9 cellular contexts compared by ENCODE assay signal in genomic region chr7:80942261-80943041, GRCh38. TPM values are rescaled to one million over a fixed set of nuclear protein-coding genes. Genes with fewer than 3 reads are reported as not detected.
A peak's percentile ranks its signal among the peaks of the same experiment; 100 is the strongest.
DNase-seq lines count a peak whose midpoint lies in the region; ATAC-seq and TF ChIP-seq lines count a peak whose summit lies in the region.
"Had no signal": no experiment of that assay in that cellular context is flagged by ENCODE, and none has a peak within 500 bp of the region (broad histone marks: within the 10 kb centered on the region; RNA-seq: fewer than 3 reads in every experiment).

No MANE protein-coding gene starts in this region.

- H3K27ac ChIP-seq in SJCRH30 (peak overlapping the region; percentile 96), tibial nerve (peak overlapping the region in 1 of 4 donors; percentile 51)
- H3K27ac ChIP-seq: parathyroid adenoma had no signal

- H3K36me3 Mint-ChIP-seq in progenitor cell of endocrine pancreas (ENCODE audit: insufficient read depth), result no peaks in the 10 kb centered on the region
- H3K36me3 Mint-ChIP-seq in activated CD8-positive, alpha-beta T cell treated with anti-CD3 and anti-CD28 coated beads, Interleukin-2, amount 10 ng/mL, durations not matched to agents 7 days and 5 days (ENCODE audit: low read depth), result no peaks in the 10 kb centered on the region

- H3K4me1 ChIP-seq in SJCRH30, result peaks cover 32% of the 10 kb centered on the region
- peaks cover 0 to 14% (median 3%) of the 10 kb centered on the region in 4 donors for H3K4me1 ChIP-seq in tibial nerve
- H3K4me1 ChIP-seq: parathyroid adenoma had no signal

- CTCF ChIA-PET in activated CD8-positive, alpha-beta T cell treated with anti-CD3 and anti-CD28 coated beads, Interleukin-2, amount 10 ng/mL, durations not matched to agents 7 days and 5 days (lab: Charles Lee), result no interaction called here

- no peak for TF ChIP-seq CTCF in progenitor cell of endocrine pancreas (IDR thresholded peaks at IDR 0.05; ENCODE audit: unreplicated experiment)
- TF ChIP-seq CTCF in tibial nerve (IDR thresholded peaks at IDR 0.05), result no peak

- peaks cover 12% of the 10 kb centered on the region for H3K4me1 Mint-ChIP-seq in progenitor cell of endocrine pancreas (ENCODE audit: low read depth)
- no peaks in the 10 kb centered on the region for H3K4me1 Mint-ChIP-seq in activated CD8-positive, alpha-beta T cell treated with anti-CD3 and anti-CD28 coated beads, Interleukin-2, amount 10 ng/mL, durations not matched to agents 7 days and 5 days (ENCODE audit: low read depth)

- POLR2A ChIA-PET in activated CD8-positive, alpha-beta T cell treated with anti-CD3 and anti-CD28 coated beads, Interleukin-2, amount 10 ng/mL, durations not matched to agents 7 days and 5 days (lab: Charles Lee), result no interaction called here

- no peak for ATAC-seq in activated CD8-positive, alpha-beta T cell treated with anti-CD3 and anti-CD28 coated beads, Interleukin-2, amount 10 ng/mL, durations not matched to agents 7 days and 5 days
- ATAC-seq in GM21515 (IDR thresholded peaks at IDR 0.05; ENCODE audit: unreplicated experiment), result no peak

- H3K27me3 Mint-ChIP-seq in progenitor cell of endocrine pancreas, result no peaks in the 10 kb centered on the region
- no peaks in the 10 kb centered on the region for H3K27me3 Mint-ChIP-seq in activated CD8-positive, alpha-beta T cell treated with anti-CD3 and anti-CD28 coated beads, Interleukin-2, amount 10 ng/mL, durations not matched to agents 7 days and 5 days (ENCODE audit: low read depth)

- 35 to 41% methylated on average over 2 of the region's 2 CpGs for WGBS in tibial nerve, 2 donors

- peak in 1 of 2 donors; percentile 50 for TF ChIP-seq EP300 in tibial nerve (IDR thresholded peaks at IDR 0.05)

- H3K9me3 Mint-ChIP-seq in progenitor cell of endocrine pancreas (ENCODE audit: low read depth), result peaks cover 6% of the 10 kb centered on the region
- H3K9me3 Mint-ChIP-seq in activated CD8-positive, alpha-beta T cell treated with anti-CD3 and anti-CD28 coated beads, Interleukin-2, amount 10 ng/mL, durations not matched to agents 7 days and 5 days (ENCODE audit: insufficient read depth), result no peaks in the 10 kb centered on the region

- DNase-seq in DMS 273 treated with DMSO at 0.1 percent for 48 hours (lab: John Stamatoyannopoulos, UW) (peak; percentile 60), SJCRH30 (peak; percentile 79 to 82), foreskin melanocyte (peak; percentile 90), progenitor cell of endocrine pancreas (ENCODE audit: low spot score, unreplicated experiment) (no peak), tibial nerve (ENCODE audit: low spot score in 2 of 2) (no peak), NCI-H2227 treated with DMSO at 0.1 percent for 48 hours (lab: John Stamatoyannopoulos, UW) (no peak)
- no peak for DNase-seq in activated CD8-positive, alpha-beta T cell treated with anti-CD3 and anti-CD28 coated beads, Interleukin-2, amount 10 ng/mL, durations not matched to agents 7 days and 5 days

- H3K9me3 ChIP-seq in SJCRH30 (replicated peaks) (peaks cover 6% of the 10 kb centered on the region; the same call in 1 of the 2 replicates), tibial nerve (no peaks in the 10 kb centered on the region)

- peak overlapping the region; percentile 63 for H3K27ac Mint-ChIP-seq in progenitor cell of endocrine pancreas
- H3K27ac Mint-ChIP-seq in activated CD8-positive, alpha-beta T cell treated with anti-CD3 and anti-CD28 coated beads, Interleukin-2, amount 10 ng/mL, durations not matched to agents 7 days and 5 days, result no peak overlapping the region

- H3K4me3 Mint-ChIP-seq in progenitor cell of endocrine pancreas (ENCODE audit: low read depth), result no peak overlapping the region
- H3K4me3 Mint-ChIP-seq in activated CD8-positive, alpha-beta T cell treated with anti-CD3 and anti-CD28 coated beads, Interleukin-2, amount 10 ng/mL, durations not matched to agents 7 days and 5 days, result no peak overlapping the region

- H3K4me3 ChIP-seq in SJCRH30 (no peak overlapping the region), tibial nerve (no peak overlapping the region)

- no peaks in the 10 kb centered on the region for H3K36me3 ChIP-seq in SJCRH30
- no peaks in the 10 kb centered on the region for H3K36me3 ChIP-seq in tibial nerve

- no peak for TF ChIP-seq POLR2A in tibial nerve (IDR thresholded peaks at IDR 0.05)

- H3K27me3 ChIP-seq in SJCRH30, result no peaks in the 10 kb centered on the region
- H3K27me3 ChIP-seq in tibial nerve, result no peaks in the 10 kb centered on the region

RNA-seq across cellular contexts. Expression of gene SEMA3C, which starts 23.6 kb away (rescaled TPM):
- 37.0 and 39.3 TPM in 2 replicates for total RNA-seq in SJCRH30 (2014; rRNA removed; shearing (Covaris generic))
- total RNA-seq in progenitor cell of endocrine pancreas (136 and 137 TPM in 2 replicates), tibial nerve (100 to 1,000 TPM in 3 of 4 donors, 10 to 100 TPM in 1; 64.8 to 130 (median 118) TPM)
- total RNA-seq in activated CD8-positive, alpha-beta T cell treated with anti-CD3 and anti-CD28 coated beads, Interleukin-2, amount 10 ng/mL, durations not matched to agents 7 days and 5 days, result not detected

Comparison
In these comparisons a context has a peak if more than half of its experiments do, and no peak if none do; other contexts are left out.
1. DNase-seq: peak in DMS 273 treated with DMSO at 0.1 percent for 48 hours (single experiment), SJCRH30 (2 of 2) and foreskin melanocyte (single experiment); none in progenitor cell of endocrine pancreas (single experiment), activated CD8-positive, alpha-beta T cell treated with anti-CD3 and anti-CD28 coated beads, Interleukin-2, amount 10 ng/mL, durations not matched to agents 7 days and 5 days (single experiment), tibial nerve (0 of 2) and NCI-H2227 treated with DMSO at 0.1 percent for 48 hours (single experiment).
2. RNA of gene SEMA3C, which starts 23.6 kb away (total RNA-seq): 136 to 137 TPM in progenitor cell of endocrine pancreas, 64.8 to 130 TPM in tibial nerve and 37.0 to 39.3 TPM in SJCRH30; not detected in activated CD8-positive, alpha-beta T cell treated with anti-CD3 and anti-CD28 coated beads, Interleukin-2, amount 10 ng/mL, durations not matched to agents 7 days and 5 days; every median in the first group is over 10 times any median in the second.